1 cellular context compared by ENCODE assay signal in the genomic region with DNA sequence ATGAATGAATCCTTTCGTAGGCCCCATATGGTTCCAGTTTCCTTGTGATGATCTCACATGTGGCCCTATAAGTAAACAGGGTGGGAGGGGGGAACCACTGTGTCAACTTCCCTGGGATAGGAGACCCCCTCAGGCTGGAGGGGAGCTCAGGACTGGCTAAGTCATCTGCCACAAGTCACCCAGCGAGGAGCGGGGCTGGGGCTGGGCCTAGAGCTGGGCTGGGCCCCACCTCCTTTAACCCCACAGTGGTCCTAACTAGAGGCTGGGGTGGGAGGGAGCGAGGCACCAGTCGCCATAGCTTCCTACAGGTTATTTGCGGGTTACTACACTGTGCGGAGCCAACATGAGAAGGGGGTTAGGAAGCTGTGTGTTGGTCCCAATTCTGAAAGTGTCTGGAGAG.
TF ChIP-seq lines count a peak whose summit lies in the region.

No MANE protein-coding gene starts in this region.

TF ChIP-seq in H1, 55 proteins besides CTCF, POLR2A, EP300 and RAD21:
- TF ChIP-seq, protein P1, sequence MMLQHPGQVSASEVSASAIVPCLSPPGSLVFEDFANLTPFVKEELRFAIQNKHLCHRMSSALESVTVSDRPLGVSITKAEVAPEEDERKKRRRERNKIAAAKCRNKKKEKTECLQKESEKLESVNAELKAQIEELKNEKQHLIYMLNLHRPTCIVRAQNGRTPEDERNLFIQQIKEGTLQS (IDR thresholded peaks at IDR 0.05; ENCODE audit: insufficient read depth, low read depth, low read length) = no peak
- TF ChIP-seq SP4 (IDR thresholded peaks at IDR 0.05; ENCODE audit: low read length) (no peak), RBBP5 (IDR thresholded peaks at IDR 0.05; ENCODE audit: borderline replicate concordance, low read depth, low read length) (no peak), SUZ12 (IDR thresholded peaks at IDR 0.05; ENCODE audit: low read length) (no peak), EZH2 (IDR thresholded peaks at IDR 0.05; ENCODE audit: low read depth, low read length, severe bottlenecking) (no peak), SIN3A (conservative IDR thresholded peaks at IDR 0.05 in 1 of 2, IDR thresholded peaks at IDR 0.05 in 1 of 2; ENCODE audit: low read depth in 1 of 2, low read length in 2 of 2) (no peak)
- TF ChIP-seq, protein P2, sequence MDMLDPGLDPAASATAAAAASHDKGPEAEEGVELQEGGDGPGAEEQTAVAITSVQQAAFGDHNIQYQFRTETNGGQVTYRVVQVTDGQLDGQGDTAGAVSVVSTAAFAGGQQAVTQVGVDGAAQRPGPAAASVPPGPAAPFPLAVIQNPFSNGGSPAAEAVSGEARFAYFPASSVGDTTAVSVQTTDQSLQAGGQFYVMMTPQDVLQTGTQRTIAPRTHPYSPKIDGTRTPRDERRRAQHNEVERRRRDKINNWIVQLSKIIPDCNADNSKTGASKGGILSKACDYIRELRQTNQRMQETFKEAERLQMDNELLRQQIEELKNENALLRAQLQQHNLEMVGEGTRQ (IDR thresholded peaks at IDR 0.05; ENCODE audit: low read length) = no peak
